In the genomic region with DNA sequence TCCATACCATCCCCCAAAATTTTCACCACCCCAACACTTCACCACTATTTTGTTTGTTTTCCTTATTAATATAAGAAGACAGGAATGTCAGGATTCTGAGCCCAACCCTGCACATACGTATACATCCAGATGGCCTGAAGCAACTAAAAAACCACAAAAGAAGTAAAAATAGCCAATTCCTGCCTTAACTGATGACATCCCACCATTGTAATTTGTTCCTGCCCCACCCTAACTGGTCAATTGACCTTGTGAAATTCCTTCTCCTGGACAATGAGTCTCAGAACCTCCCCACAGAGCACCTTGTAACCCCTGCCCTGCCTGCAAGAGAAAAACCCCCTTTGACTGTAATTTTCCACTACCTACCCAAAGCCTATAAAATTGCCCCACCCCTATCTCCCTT, we compare ENCODE assay signal across 30 cellular contexts.
DNase-seq lines count a peak whose midpoint lies in the region; ATAC-seq, FAIRE-seq and TF ChIP-seq lines count a peak whose summit lies in the region.
"Had no signal": no experiment of that assay in that cellular context is flagged by ENCODE, and none has a peak within 500 bp of the region (broad histone marks: within the 10 kb centered on the region; RNA-seq: fewer than 3 reads in every experiment).

No MANE protein-coding gene starts in this region.

- H3K36me3 Mint-ChIP-seq in glutamatergic neuron (ENCODE audit: unreplicated experiment), result peaks cover 20% of the 10 kb centered on the region
- H3K36me3 Mint-ChIP-seq in stimulated activated memory B cell treated with anti-CD40 and anti-IgM and Interleukin-4, amounts not matched to agents 10 μg/mL and 1 μg/mL and 100 μg/mL, for 72 hours, result no peaks in the 10 kb centered on the region

- H3K9me3 Mint-ChIP-seq in glutamatergic neuron (ENCODE audit: unreplicated experiment), result peaks cover 16% of the 10 kb centered on the region
- peaks cover 20% of the 10 kb centered on the region for H3K9me3 Mint-ChIP-seq in stimulated activated memory B cell treated with anti-CD40 and anti-IgM and Interleukin-4, amounts not matched to agents 10 μg/mL and 1 μg/mL and 100 μg/mL, for 72 hours

- FAIRE-seq in RCC 7860 (lab: Jason Lieb, UNC), result no peak
- FAIRE-seq: A204.1, GM12878, HepG2, urothelium cell line had no signal

- no peak overlapping the region for H3K4me3 Mint-ChIP-seq in glutamatergic neuron (ENCODE audit: unreplicated experiment)
- no peak overlapping the region for H3K4me3 Mint-ChIP-seq in stimulated activated memory B cell treated with anti-CD40 and anti-IgM and Interleukin-4, amounts not matched to agents 10 μg/mL and 1 μg/mL and 100 μg/mL, for 72 hours
- H3K4me3 Mint-ChIP-seq: activated CD8-positive, alpha-beta T cell treated with anti-CD3 and anti-CD28 coated beads for 36 hours; activated naive CD4-positive, alpha-beta T cell treated with anti-CD3 and anti-CD28 coated beads for 36 hours; CD4-positive, alpha-beta T cell; stimulated activated naive CD8-positive, alpha-beta T cell treated with anti-CD3 and anti-CD28 coated beads, Interleukin-15, Interleukin-2, amounts not matched to agents 100 ng/mL and 50 ng/mL, for 24 hours had no signal

- no peak for ATAC-seq in stimulated activated memory B cell treated with anti-CD40 and anti-IgM and Interleukin-4, amounts not matched to agents 10 μg/mL and 1 μg/mL and 100 μg/mL, for 72 hours
- ATAC-seq: activated CD8-positive, alpha-beta T cell treated with anti-CD3 and anti-CD28 coated beads for 36 hours; GM12878; HepG2; right cardiac atrium had no signal

- H3K27ac ChIP-seq in ACC112 (ENCODE audit: low read depth, low read length) (peak overlapping the region; percentile 32; the same call in 1 of the 2 replicates), epithelial cell of prostate (peak overlapping the region; percentile 73)
- H3K27ac ChIP-seq: brain microvascular endothelial cell, left ventricle myocardium inferior, spleen, thoracic aorta had no signal

- no peaks in the 10 kb centered on the region for H3K27me3 Mint-ChIP-seq in glutamatergic neuron (ENCODE audit: unreplicated experiment)
- no peaks in the 10 kb centered on the region for H3K27me3 Mint-ChIP-seq in stimulated activated memory B cell treated with anti-CD40 and anti-IgM and Interleukin-4, amounts not matched to agents 10 μg/mL and 1 μg/mL and 100 μg/mL, for 72 hours
- H3K27me3 Mint-ChIP-seq: CD4-positive, alpha-beta T cell; stimulated activated naive CD8-positive, alpha-beta T cell treated with anti-CD3 and anti-CD28 coated beads, Interleukin-15, Interleukin-2, amounts not matched to agents 100 ng/mL and 50 ng/mL, for 24 hours had no signal

- no peaks in the 10 kb centered on the region for H3K79me2 ChIP-seq in ACC112 (ENCODE audit: control insufficient read depth, insufficient read depth, low read length, unreplicated experiment)

- TF ChIP-seq CTCF in glutamatergic neuron (IDR thresholded peaks at IDR 0.05; ENCODE audit: partially characterized antibody, unreplicated experiment), result no peak

- H3K27me3 ChIP-seq in ACC112 (ENCODE audit: insufficient read depth, low read length), result no peaks in the 10 kb centered on the region
- H3K27me3 ChIP-seq: brain microvascular endothelial cell, spleen had no signal

- H2AFZ ChIP-seq in ACC112 (ENCODE audit: low read length, unreplicated experiment), result no peak overlapping the region

- DNase-seq in HCEC 1CT, result peak; percentile 44
- peak; percentile 15 for DNase-seq in RCC 7860 (ENCODE audit: low spot score)
- no peak for DNase-seq in epithelial cell of prostate (ENCODE audit: low read depth, low spot score)
- DNase-seq in HPDE6-E6E7 (ENCODE audit: extremely low spot score), result no peak
- DNase-seq in glutamatergic neuron, result no peak
- no peak for DNase-seq in kidney glomerular epithelial cell (lab: John Stamatoyannopoulos, UW)
- DNase-seq: activated CD4-positive, alpha-beta T cell treated with anti-CD3 and anti-CD28 coated beads for 1 hour; activated CD8-positive, alpha-beta T cell treated with anti-CD3 and anti-CD28 coated beads for 36 hours; activated naive CD4-positive, alpha-beta T cell treated with anti-CD3 and anti-CD28 coated beads for 36 hours; AML-193; brain microvascular endothelial cell; CD4-positive, alpha-beta T cell; H7; Karpas-422; left ventricle myocardium inferior; NCI-H1436 treated with DMSO at 0.1 percent for 48 hours; NCI-H2107; right cardiac atrium; SK-N-SH; spleen; stimulated activated CD4-positive, alpha-beta T cell treated with anti-CD3 and anti-CD28 coated beads, Interleukin-2, amount 100 ng/mL, for 24 hours; T-helper 2 cell had no signal

- no peaks in the 10 kb centered on the region for H3K36me3 ChIP-seq in ACC112 (ENCODE audit: insufficient read depth, low read length)
- H3K36me3 ChIP-seq: brain microvascular endothelial cell, left ventricle myocardium inferior, spleen, thoracic aorta had no signal

- H3K4me3 ChIP-seq in ACC112 (ENCODE audit: low read depth, low read length), result no peak overlapping the region
- H3K4me3 ChIP-seq: GM12878, left ventricle myocardium inferior, spleen, thoracic aorta had no signal

- no peaks in the 10 kb centered on the region for H3K4me1 Mint-ChIP-seq in glutamatergic neuron (ENCODE audit: low read depth, unreplicated experiment)
- no peaks in the 10 kb centered on the region for H3K4me1 Mint-ChIP-seq in stimulated activated memory B cell treated with anti-CD40 and anti-IgM and Interleukin-4, amounts not matched to agents 10 μg/mL and 1 μg/mL and 100 μg/mL, for 72 hours

- H3K27ac Mint-ChIP-seq in glutamatergic neuron (ENCODE audit: unreplicated experiment), result no peak overlapping the region
- H3K27ac Mint-ChIP-seq in stimulated activated memory B cell treated with anti-CD40 and anti-IgM and Interleukin-4, amounts not matched to agents 10 μg/mL and 1 μg/mL and 100 μg/mL, for 72 hours, result no peak overlapping the region
- H3K27ac Mint-ChIP-seq: activated CD8-positive, alpha-beta T cell treated with anti-CD3 and anti-CD28 coated beads for 36 hours; activated naive CD4-positive, alpha-beta T cell treated with anti-CD3 and anti-CD28 coated beads for 36 hours; CD4-positive, alpha-beta T cell; stimulated activated naive CD8-positive, alpha-beta T cell treated with anti-CD3 and anti-CD28 coated beads, Interleukin-15, Interleukin-2, amounts not matched to agents 100 ng/mL and 50 ng/mL, for 24 hours had no signal

- peaks cover 6% of the 10 kb centered on the region for H3K4me1 ChIP-seq in ACC112 (ENCODE audit: control insufficient read depth, insufficient read depth, low read length, unreplicated experiment)
- H3K4me1 ChIP-seq: spleen had no signal

Comparison
In these comparisons a context has a peak if more than half of its experiments do, and no peak if none do; other contexts are left out.
1. DNase-seq: peak in HCEC 1CT (single experiment) and RCC 7860 (single experiment); none in epithelial cell of prostate (single experiment), HPDE6-E6E7 (single experiment), glutamatergic neuron (single experiment) and kidney glomerular epithelial cell (single experiment).